8 cellular contexts compared by ENCODE assay signal in the genomic region with DNA sequence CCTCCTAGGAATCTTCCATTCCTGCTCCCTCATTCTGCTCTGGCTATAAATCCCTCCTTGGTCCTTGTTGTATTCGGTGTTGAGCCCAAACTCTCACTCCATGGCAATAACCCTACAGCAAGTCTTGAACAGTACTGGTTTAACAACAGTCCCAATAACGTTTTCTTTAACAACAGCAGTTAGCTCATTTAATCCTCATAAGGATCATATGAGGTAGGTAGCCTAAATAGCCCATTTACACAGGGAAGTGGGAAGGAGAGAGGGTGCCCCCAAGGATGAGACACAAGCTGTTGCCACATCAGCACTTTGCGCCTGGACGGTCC. TPM values are rescaled to one million over a fixed set of nuclear protein-coding genes. Genes with fewer than 3 reads are reported as not detected.
DNase-seq lines count a peak whose midpoint lies in the region; ATAC-seq, FAIRE-seq and TF ChIP-seq lines count a peak whose summit lies in the region.

No MANE protein-coding gene starts in this region.

- no peak for TF ChIP-seq POLR2A in testis (IDR thresholded peaks at IDR 0.05)

- 24 to 34% methylated on average over 3 to 4 of the region's 4 CpGs for WGBS in testis, 2 donors

- intact Hi-C loops in activated T-helper 1 cell treated with anti-CD3 and anti-CD28 coated beads, Interleukin-12 subunit alpha, Interleukin-12 subunit beta, Interleukin-2, Interleukin-4 antibody, amounts not matched to agents 30 ng/mL and 10 ng/mL and 1 ng/mL, durations not matched to agents 14 hours and 24 hours and 36 hours (cut with micrococcal nuclease): loop anchor here (5.0 to 10.0 kb wide), 2 partner anchors 473 to 671 kb away; a partner anchor contains a TSS
- intact Hi-C loops in kidney (cut with DNase I): no loop called here
- intact Hi-C loops in testis (cut with DNase I; ENCODE audit: low total_unique reads): loop anchor here (10.0 kb wide), 1 partner anchor 69 kb away; a partner anchor contains a TSS

- no peak overlapping the region for H3K27ac Mint-ChIP-seq in activated CD8-positive, alpha-beta memory T cell treated with anti-CD3 and anti-CD28 coated beads, Interleukin-2, amount 10 ng/mL, durations not matched to agents 7 days and 5 days
- no peak overlapping the region for H3K27ac Mint-ChIP-seq in activated T-helper 1 cell treated with anti-CD3 and anti-CD28 coated beads, Interleukin-12 subunit alpha, Interleukin-12 subunit beta, Interleukin-2, Interleukin-4 antibody, amounts not matched to agents 30 ng/mL and 10 ng/mL and 1 ng/mL, durations not matched to agents 14 hours and 24 hours and 36 hours

- H3K9me3 Mint-ChIP-seq in activated CD8-positive, alpha-beta memory T cell treated with anti-CD3 and anti-CD28 coated beads, Interleukin-2, amount 10 ng/mL, durations not matched to agents 7 days and 5 days (ENCODE audit: low read depth): no peaks in the 10 kb centered on the region
- no peaks in the 10 kb centered on the region for H3K9me3 Mint-ChIP-seq in activated T-helper 1 cell treated with anti-CD3 and anti-CD28 coated beads, Interleukin-12 subunit alpha, Interleukin-12 subunit beta, Interleukin-2, Interleukin-4 antibody, amounts not matched to agents 30 ng/mL and 10 ng/mL and 1 ng/mL, durations not matched to agents 14 hours and 24 hours and 36 hours

- H3K27ac ChIP-seq in kidney (ENCODE audit: low read depth in 2 of 2, low read length in 2 of 2) (peak overlapping the region in 1 of 2 donors; percentile 75), testis (peak overlapping the region in 1 of 2 donors; percentile 90)

- peaks cover 62% of the 10 kb centered on the region for H3K4me1 Mint-ChIP-seq in activated CD8-positive, alpha-beta memory T cell treated with anti-CD3 and anti-CD28 coated beads, Interleukin-2, amount 10 ng/mL, durations not matched to agents 7 days and 5 days
- peaks cover 63% of the 10 kb centered on the region for H3K4me1 Mint-ChIP-seq in activated T-helper 1 cell treated with anti-CD3 and anti-CD28 coated beads, Interleukin-12 subunit alpha, Interleukin-12 subunit beta, Interleukin-2, Interleukin-4 antibody, amounts not matched to agents 30 ng/mL and 10 ng/mL and 1 ng/mL, durations not matched to agents 14 hours and 24 hours and 36 hours (ENCODE audit: low read depth)

- peak overlapping the region; percentile 93 for H3K4me3 Mint-ChIP-seq in activated CD8-positive, alpha-beta memory T cell treated with anti-CD3 and anti-CD28 coated beads, Interleukin-2, amount 10 ng/mL, durations not matched to agents 7 days and 5 days
- H3K4me3 Mint-ChIP-seq in activated T-helper 1 cell treated with anti-CD3 and anti-CD28 coated beads, Interleukin-12 subunit alpha, Interleukin-12 subunit beta, Interleukin-2, Interleukin-4 antibody, amounts not matched to agents 30 ng/mL and 10 ng/mL and 1 ng/mL, durations not matched to agents 14 hours and 24 hours and 36 hours: peak overlapping the region; percentile 96

- peak overlapping the region; percentile 36 to 98 for H3K4me3 ChIP-seq in kidney (ENCODE audit: low read length in 2 of 2)
- peak overlapping the region; percentile 83 to 87 for H3K4me3 ChIP-seq in testis

- H3K27me3 Mint-ChIP-seq in activated CD8-positive, alpha-beta memory T cell treated with anti-CD3 and anti-CD28 coated beads, Interleukin-2, amount 10 ng/mL, durations not matched to agents 7 days and 5 days: no peaks in the 10 kb centered on the region
- no peaks in the 10 kb centered on the region for H3K27me3 Mint-ChIP-seq in activated T-helper 1 cell treated with anti-CD3 and anti-CD28 coated beads, Interleukin-12 subunit alpha, Interleukin-12 subunit beta, Interleukin-2, Interleukin-4 antibody, amounts not matched to agents 30 ng/mL and 10 ng/mL and 1 ng/mL, durations not matched to agents 14 hours and 24 hours and 36 hours (ENCODE audit: insufficient read depth)

- FAIRE-seq in kidney (lab: Jason Lieb, UNC): no peak

- H3K4me1 ChIP-seq in kidney (ENCODE audit: control insufficient read depth in 1 of 2, insufficient read depth in 1 of 2, low read depth in 1 of 2, low read length in 2 of 2) (peaks cover 8 to 21% of the 10 kb centered on the region in 2 donors), testis (peaks cover 41% of the 10 kb centered on the region)

- TF ChIP-seq CTCF in kidney (IDR thresholded peaks at IDR 0.05; ENCODE audit: borderline replicate concordance, extremely low read depth, insufficient read depth): no peak
- TF ChIP-seq CTCF in testis (IDR thresholded peaks at IDR 0.05): no peak

- H3K36me3 Mint-ChIP-seq in activated CD8-positive, alpha-beta memory T cell treated with anti-CD3 and anti-CD28 coated beads, Interleukin-2, amount 10 ng/mL, durations not matched to agents 7 days and 5 days: peaks cover 8% of the 10 kb centered on the region
- H3K36me3 Mint-ChIP-seq in activated T-helper 1 cell treated with anti-CD3 and anti-CD28 coated beads, Interleukin-12 subunit alpha, Interleukin-12 subunit beta, Interleukin-2, Interleukin-4 antibody, amounts not matched to agents 30 ng/mL and 10 ng/mL and 1 ng/mL, durations not matched to agents 14 hours and 24 hours and 36 hours (ENCODE audit: low read depth): peaks cover 5% of the 10 kb centered on the region

- CTCF ChIA-PET in activated CD8-positive, alpha-beta memory T cell treated with anti-CD3 and anti-CD28 coated beads, Interleukin-2, amount 10 ng/mL, durations not matched to agents 7 days and 5 days (lab: Charles Lee): interaction anchor here (1.4 to 4.2 kb wide), 4 partner anchors 9 to 85 kb away, joined by 5 to 32 read pairs (median 24); a partner anchor contains a TSS

- H3K9me3 ChIP-seq in kidney (ENCODE audit: control insufficient read depth in 1 of 2, low read length in 2 of 2): no peaks in the 10 kb centered on the region
- no peaks in the 10 kb centered on the region for H3K9me3 ChIP-seq in testis

- H3K36me3 ChIP-seq in kidney (ENCODE audit: control insufficient read depth in 1 of 2, insufficient read depth in 2 of 2, low read length in 2 of 2) (no peaks in the 10 kb centered on the region), testis (ENCODE audit: low read depth, missing control alignments) (no peaks in the 10 kb centered on the region)

- H3K27me3 ChIP-seq in testis: no peaks in the 10 kb centered on the region

- H3K9ac ChIP-seq in kidney (ENCODE audit: low read length in 2 of 2): no peak overlapping the region

- ATAC-seq in activated CD8-positive, alpha-beta memory T cell treated with anti-CD3 and anti-CD28 coated beads, Interleukin-2, amount 10 ng/mL, durations not matched to agents 7 days and 5 days: no peak

- no peak for DNase-seq in activated CD8-positive, alpha-beta memory T cell treated with anti-CD3 and anti-CD28 coated beads, Interleukin-2, amount 10 ng/mL, durations not matched to agents 7 days and 5 days
- DNase-seq in activated CD8-positive, alpha-beta memory T cell treated with anti-CD3 and anti-CD28 coated beads, Interleukin-2, amount 50 U/mL, for 4 hours: no peak
- no peak for DNase-seq in activated T-helper 1 cell treated with anti-CD3 and anti-CD28 coated beads, Interleukin-12 subunit alpha, Interleukin-12 subunit beta, Interleukin-2, Interleukin-4 antibody, amounts not matched to agents 30 ng/mL and 10 ng/mL and 1 ng/mL, durations not matched to agents 14 hours and 24 hours and 36 hours (ENCODE audit: low spot score)
- no peak for DNase-seq in kidney
- no peak for DNase-seq in testis
- no peak for DNase-seq in DMS79 treated with DMSO at 0.1 percent for 48 hours (lab: John Stamatoyannopoulos, UW)
- no peak for DNase-seq in NCI-H2227 (lab: John Stamatoyannopoulos, UW; ENCODE audit: unreplicated experiment)
- no peak for DNase-seq in NCI-H1417 (lab: John Stamatoyannopoulos, UW)

RNA-seq across cellular contexts. Expression of a gene that starts 0.4 kb away (rescaled TPM):
- total RNA-seq in activated CD8-positive, alpha-beta memory T cell treated with anti-CD3 and anti-CD28 coated beads, Interleukin-2, amount 10 ng/mL, durations not matched to agents 7 days and 5 days: 10 to 100 TPM; 45.5 to 59.9 TPM
- 13.8 and 15.9 TPM in 2 replicates for total RNA-seq in activated T-helper 1 cell treated with anti-CD3 and anti-CD28 coated beads, Interleukin-12 subunit alpha, Interleukin-12 subunit beta, Interleukin-2, Interleukin-4 antibody, amounts not matched to agents 30 ng/mL and 10 ng/mL and 1 ng/mL, durations not matched to agents 14 hours and 24 hours and 36 hours
- total RNA-seq in kidney (66.1 TPM), testis (10 to 100 TPM; 64.1 to 75.3 TPM)
- polyA plus RNA-seq in kidney (ENCODE audit: insufficient read depth, low read depth, low replicate concordance) (140 TPM), testis (ENCODE audit: insufficient read depth, low read depth, low replicate concordance) (49.2 TPM)

RNA-seq across cellular contexts. Expression of a gene that starts 26.5 kb away (rescaled TPM):
- total RNA-seq in activated CD8-positive, alpha-beta memory T cell treated with anti-CD3 and anti-CD28 coated beads, Interleukin-2, amount 10 ng/mL, durations not matched to agents 7 days and 5 days: not detected
- total RNA-seq in activated T-helper 1 cell treated with anti-CD3 and anti-CD28 coated beads, Interleukin-12 subunit alpha, Interleukin-12 subunit beta, Interleukin-2, Interleukin-4 antibody, amounts not matched to agents 30 ng/mL and 10 ng/mL and 1 ng/mL, durations not matched to agents 14 hours and 24 hours and 36 hours: not detected in 2 replicates
- total RNA-seq in kidney (4.2 TPM), testis (10 to 100 TPM; 26.0 to 34.5 TPM)
- polyA plus RNA-seq in kidney (ENCODE audit: insufficient read depth, low read depth, low replicate concordance) (1.9 TPM), testis (ENCODE audit: insufficient read depth, low read depth, low replicate concordance) (64.2 TPM)

RNA-seq across cellular contexts. Expression of a gene that starts 44.0 kb away (rescaled TPM):
- 1 to 10 TPM; 1.0 to 2.1 TPM for total RNA-seq in activated CD8-positive, alpha-beta memory T cell treated with anti-CD3 and anti-CD28 coated beads, Interleukin-2, amount 10 ng/mL, durations not matched to agents 7 days and 5 days
- 0.07 TPM in 1 of 2 replicates, not detected in the other for total RNA-seq in activated T-helper 1 cell treated with anti-CD3 and anti-CD28 coated beads, Interleukin-12 subunit alpha, Interleukin-12 subunit beta, Interleukin-2, Interleukin-4 antibody, amounts not matched to agents 30 ng/mL and 10 ng/mL and 1 ng/mL, durations not matched to agents 14 hours and 24 hours and 36 hours
- total RNA-seq in kidney: 0.28 TPM
- 0.17 TPM for polyA plus RNA-seq in kidney (ENCODE audit: insufficient read depth, low read depth, low replicate concordance)
- total RNA-seq in testis: under 1 TPM; 0.79 to 0.93 TPM
- polyA plus RNA-seq in testis (ENCODE audit: insufficient read depth, low read depth, low replicate concordance): 0.53 TPM

RNA-seq across cellular contexts. Expression of a gene that starts 54.5 kb away (rescaled TPM):
- 10 to 100 TPM; 85.4 to 94.8 TPM for total RNA-seq in activated CD8-positive, alpha-beta memory T cell treated with anti-CD3 and anti-CD28 coated beads, Interleukin-2, amount 10 ng/mL, durations not matched to agents 7 days and 5 days
- 76.9 and 81.8 TPM in 2 replicates for total RNA-seq in activated T-helper 1 cell treated with anti-CD3 and anti-CD28 coated beads, Interleukin-12 subunit alpha, Interleukin-12 subunit beta, Interleukin-2, Interleukin-4 antibody, amounts not matched to agents 30 ng/mL and 10 ng/mL and 1 ng/mL, durations not matched to agents 14 hours and 24 hours and 36 hours
- 36.8 TPM for total RNA-seq in kidney
- polyA plus RNA-seq in kidney (ENCODE audit: insufficient read depth, low read depth, low replicate concordance): 51.7 TPM
- 100 to 1,000 TPM; 115 to 116 TPM for total RNA-seq in testis
- 77.0 TPM for polyA plus RNA-seq in testis (ENCODE audit: insufficient read depth, low read depth, low replicate concordance)
